In genomic region chr15:58762731-58763130, GRCh38 we compare ENCODE assay signal across 20 cellular contexts.
"Had no signal": no experiment of that assay in that cellular context is flagged by ENCODE, and none has a peak within 500 bp of the region (broad histone marks: within the 10 kb centered on the region; RNA-seq: fewer than 3 reads in every experiment).

No MANE protein-coding gene starts in this region.

- H3K4me3 Mint-ChIP-seq: activated CD4-positive, alpha-beta memory T cell treated with anti-CD3 and anti-CD28 coated beads for 36 hours; activated naive CD8-positive, alpha-beta T cell; effector memory CD8-positive, alpha-beta T cell; nephron progenitor cell; stimulated activated effector memory CD8-positive, alpha-beta T cell treated with anti-CD3 and anti-CD28 coated beads, Interleukin-12 subunit alpha, Interleukin-12 subunit beta, amount 100 ng/mL, for 72 hours; WTC11 had no signal

- DNase-seq: activated CD4-positive, alpha-beta memory T cell treated with anti-CD3 and anti-CD28 coated beads for 36 hours; activated CD4-positive, alpha-beta T cell treated with anti-CD3 and anti-CD28 coated beads for 4 hours; dermis blood vessel endothelial cell; effector memory CD8-positive, alpha-beta T cell; esophagus squamous epithelium; immature natural killer cell; kidney glomerular epithelial cell; left ventricle myocardium inferior; mammary epithelial cell; midbrain; nephron progenitor cell; occipital lobe; posterior cingulate gyrus; sigmoid colon; stimulated activated CD4-positive, alpha-beta T cell treated with anti-CD3 and anti-CD28 coated beads, Interleukin-4, amount 100 ng/mL, for 24 hours; testis; upper lobe of right lung had no signal

- H3K4me1 ChIP-seq: esophagus squamous epithelium, left ventricle myocardium inferior, sigmoid colon, testis, upper lobe of right lung had no signal

- ATAC-seq: effector memory CD8-positive, alpha-beta T cell; upper lobe of right lung; WTC11 had no signal

- H3K4me1 Mint-ChIP-seq: nephron progenitor cell; stimulated activated effector memory CD8-positive, alpha-beta T cell treated with anti-CD3 and anti-CD28 coated beads, Interleukin-12 subunit alpha, Interleukin-12 subunit beta, amount 100 ng/mL, for 72 hours had no signal

- H3K9me3 ChIP-seq: testis, upper lobe of right lung had no signal

- H3K27me3 Mint-ChIP-seq: activated naive CD8-positive, alpha-beta T cell; effector memory CD8-positive, alpha-beta T cell had no signal

- H3K27ac Mint-ChIP-seq: activated CD4-positive, alpha-beta memory T cell treated with anti-CD3 and anti-CD28 coated beads for 36 hours; activated naive CD8-positive, alpha-beta T cell; effector memory CD8-positive, alpha-beta T cell; nephron progenitor cell; stimulated activated effector memory CD8-positive, alpha-beta T cell treated with anti-CD3 and anti-CD28 coated beads, Interleukin-12 subunit alpha, Interleukin-12 subunit beta, amount 100 ng/mL, for 72 hours; WTC11 had no signal

- H3K36me3 Mint-ChIP-seq: activated CD4-positive, alpha-beta memory T cell treated with anti-CD3 and anti-CD28 coated beads for 36 hours; stimulated activated effector memory CD8-positive, alpha-beta T cell treated with anti-CD3 and anti-CD28 coated beads, Interleukin-12 subunit alpha, Interleukin-12 subunit beta, amount 100 ng/mL, for 72 hours had no signal

- H3K36me3 ChIP-seq: esophagus squamous epithelium, left ventricle myocardium inferior, sigmoid colon, upper lobe of right lung had no signal

- H3K27me3 ChIP-seq: esophagus squamous epithelium, sigmoid colon, testis, upper lobe of right lung had no signal

- H3K4me3 ChIP-seq: esophagus squamous epithelium, left ventricle myocardium inferior, sigmoid colon, testis, upper lobe of right lung had no signal
